13 cellular contexts compared by ENCODE assay signal in genomic region chr16:66133641-66134402, GRCh38.
"Had no signal": no experiment of that assay in that cellular context is flagged by ENCODE, and none has a peak within 500 bp of the region (broad histone marks: within the 10 kb centered on the region; RNA-seq: fewer than 3 reads in every experiment).

No MANE protein-coding gene starts in this region.

- H3K36me3 ChIP-seq: breast epithelium, esophagus squamous epithelium, neutrophil had no signal

- H3K4me3 Mint-ChIP-seq: activated naive CD8-positive, alpha-beta T cell; activated T-cell treated with anti-CD3 and anti-CD28 coated beads, Interleukin-2, amount 50 U/mL, for 4 hours had no signal

- H3K9me3 Mint-ChIP-seq: activated T-cell treated with anti-CD3 and anti-CD28 coated beads, Interleukin-2, amount 50 U/mL, for 4 hours had no signal

- DNase-seq: activated CD4-positive, alpha-beta T cell treated with anti-CD3 and anti-CD28 coated beads, Interleukin-2, amount 50 U/mL, for 48 hours; activated gamma-delta T cell; activated T-cell treated with anti-CD3 and anti-CD28 coated beads, Interleukin-2, amount 50 U/mL, for 4 hours; esophagus squamous epithelium; naive B cell; posterior cingulate gyrus; stimulated activated CD4-positive, alpha-beta T cell treated with anti-CD3 and anti-CD28 coated beads, Interleukin-2, amount 100 ng/mL, for 24 hours; stimulated activated naive CD4-positive, alpha-beta T cell; SW 1271 had no signal

- H3K9me3 ChIP-seq: breast epithelium, esophagus squamous epithelium, neutrophil had no signal

- H3K4me1 ChIP-seq: breast epithelium had no signal

- H3K27ac Mint-ChIP-seq: activated naive CD8-positive, alpha-beta T cell; naive B cell had no signal

- H3K36me3 Mint-ChIP-seq: activated naive CD8-positive, alpha-beta T cell had no signal

- H3K27me3 ChIP-seq: breast epithelium had no signal

- H3K4me1 Mint-ChIP-seq: naive B cell had no signal

- ATAC-seq: activated CD4-positive, CD25-positive, alpha-beta regulatory T cell treated with anti-CD3 and anti-CD28 coated beads, Interleukin-2, amount 50 U/mL, for 24 hours; activated T-cell treated with anti-CD3 and anti-CD28 coated beads, Interleukin-2, amount 50 U/mL, for 4 hours had no signal

- H3K4me3 ChIP-seq: breast epithelium, esophagus squamous epithelium had no signal

- H3K27ac ChIP-seq: breast epithelium, esophagus squamous epithelium, neutrophil had no signal
